9 cellular contexts compared by ENCODE assay signal in genomic region chr6:68778356-68779020, GRCh38.
DNase-seq lines count a peak whose midpoint lies in the region; ATAC-seq, FAIRE-seq and TF ChIP-seq lines count a peak whose summit lies in the region.
"Had no signal": no experiment of that assay in that cellular context is flagged by ENCODE, and none has a peak within 500 bp of the region (broad histone marks: within the 10 kb centered on the region; RNA-seq: fewer than 3 reads in every experiment).

No MANE protein-coding gene starts in this region.

- H2AFZ ChIP-seq in astrocyte (ENCODE audit: low read depth, low read length), result no peak overlapping the region

- H3K4me1 Mint-ChIP-seq in astrocyte (ENCODE audit: low read depth, unreplicated experiment) (peaks cover 7% of the 10 kb centered on the region), immature natural killer cell (no peaks in the 10 kb centered on the region)
- H3K4me1 Mint-ChIP-seq in natural killer cell treated with Interleukin-12 subunit alpha and Interleukin-12 subunit beta and Interleukin-15 and Interleukin-18, amount 100 ng/mL, for 72 hours (ENCODE audit: low read depth in 2 of 2), result no peaks in the 10 kb centered on the region
- H3K4me1 Mint-ChIP-seq: activated naive CD8-positive, alpha-beta T cell treated with anti-CD3 and anti-CD28 coated beads, Interleukin-2, amount 10 ng/mL, durations not matched to agents 7 days and 5 days had no signal

- TF ChIP-seq CTCF in AG09319 (IDR thresholded peaks at IDR 0.05; ENCODE audit: low read depth, low read length) (peak; percentile 46), astrocyte (IDR thresholded peaks at IDR 0.05; ENCODE audit: insufficient read depth, low read depth, low read length) (peak; percentile 84), transverse colon (IDR thresholded peaks at IDR 0.05) (peak in 4 of 5 experiments; percentile 13 to 36 (median 25))

- H3K9ac ChIP-seq in astrocyte (ENCODE audit: low read length), result no peak overlapping the region

- H3K27ac ChIP-seq in astrocyte (ENCODE audit: low read depth, low read length), result no peak overlapping the region
- no peak overlapping the region for H3K27ac ChIP-seq in transverse colon

- no peaks in the 10 kb centered on the region for H3K9me3 ChIP-seq in astrocyte (ENCODE audit: insufficient read depth, low read depth, low read length)
- H3K9me3 ChIP-seq in transverse colon, result no peaks in the 10 kb centered on the region

- TF ChIP-seq POLR2A in transverse colon (IDR thresholded peaks at IDR 0.05), result no peak

- 41 to 56% methylated on average over 5 of the region's 5 CpGs for WGBS in transverse colon (ENCODE audit: low coverage in 1 of 2), 2 donors

- DNase-seq in AG09319 (ENCODE audit: extremely low read depth, low read depth) (no peak), NCI-H2171 (lab: John Stamatoyannopoulos, UW) (peak; percentile 83), astrocyte (ENCODE audit: low read depth) (peak; percentile 39), iPS DF 19.7 (ENCODE audit: low read depth, low spot score) (peak; percentile 15), transverse colon (no peak), immature natural killer cell (no peak)
- no peak for DNase-seq in natural killer cell treated with Interleukin-12 subunit alpha and Interleukin-12 subunit beta and Interleukin-15 and Interleukin-18, amount 100 ng/mL, for 72 hours (ENCODE audit: low spot score)
- DNase-seq: activated naive CD8-positive, alpha-beta T cell treated with anti-CD3 and anti-CD28 coated beads, Interleukin-2, amount 10 ng/mL, durations not matched to agents 7 days and 5 days had no signal

- FAIRE-seq in astrocyte (lab: Jason Lieb, UNC), result no peak

- H4K20me1 ChIP-seq in astrocyte (ENCODE audit: insufficient read depth, low read length), result no peaks in the 10 kb centered on the region

- H3K27ac Mint-ChIP-seq in astrocyte (ENCODE audit: unreplicated experiment), result no peak overlapping the region
- no peak overlapping the region for H3K27ac Mint-ChIP-seq in natural killer cell treated with Interleukin-12 subunit alpha and Interleukin-12 subunit beta and Interleukin-15 and Interleukin-18, amount 100 ng/mL, for 72 hours
- H3K27ac Mint-ChIP-seq in immature natural killer cell, result no peak overlapping the region
- H3K27ac Mint-ChIP-seq: activated naive CD8-positive, alpha-beta T cell treated with anti-CD3 and anti-CD28 coated beads, Interleukin-2, amount 10 ng/mL, durations not matched to agents 7 days and 5 days had no signal

- H3K36me3 ChIP-seq in astrocyte (ENCODE audit: insufficient read depth, low read length) (no peaks in the 10 kb centered on the region), transverse colon (no peaks in the 10 kb centered on the region)

- H3K4me3 Mint-ChIP-seq in astrocyte (ENCODE audit: unreplicated experiment) (no peak overlapping the region), immature natural killer cell (no peak overlapping the region)
- no peak overlapping the region for H3K4me3 Mint-ChIP-seq in natural killer cell treated with Interleukin-12 subunit alpha and Interleukin-12 subunit beta and Interleukin-15 and Interleukin-18, amount 100 ng/mL, for 72 hours
- H3K4me3 Mint-ChIP-seq: activated naive CD8-positive, alpha-beta T cell treated with anti-CD3 and anti-CD28 coated beads, Interleukin-2, amount 10 ng/mL, durations not matched to agents 7 days and 5 days had no signal

- no peak overlapping the region for H3K4me3 ChIP-seq in astrocyte (ENCODE audit: insufficient read depth, low read depth, low read length)
- no peak overlapping the region for H3K4me3 ChIP-seq in transverse colon

- H3K79me2 ChIP-seq in astrocyte (ENCODE audit: insufficient read depth, low read length), result no peaks in the 10 kb centered on the region

- H3K27me3 Mint-ChIP-seq in astrocyte (ENCODE audit: low read depth, unreplicated experiment), result no peaks in the 10 kb centered on the region
- H3K27me3 Mint-ChIP-seq in natural killer cell treated with Interleukin-12 subunit alpha and Interleukin-12 subunit beta and Interleukin-15 and Interleukin-18, amount 100 ng/mL, for 72 hours, result no peaks in the 10 kb centered on the region
- H3K27me3 Mint-ChIP-seq in immature natural killer cell (ENCODE audit: low read depth in 3 of 3), result no peaks in the 10 kb centered on the region
- H3K27me3 Mint-ChIP-seq: activated naive CD8-positive, alpha-beta T cell treated with anti-CD3 and anti-CD28 coated beads, Interleukin-2, amount 10 ng/mL, durations not matched to agents 7 days and 5 days had no signal

- intact Hi-C loops in transverse colon (cut with DNase I; ENCODE audit: low total_unique reads), result no loop called here

- no peaks in the 10 kb centered on the region for H3K36me3 Mint-ChIP-seq in astrocyte (ENCODE audit: low read depth, unreplicated experiment)
- no peaks in the 10 kb centered on the region for H3K36me3 Mint-ChIP-seq in natural killer cell treated with Interleukin-12 subunit alpha and Interleukin-12 subunit beta and Interleukin-15 and Interleukin-18, amount 100 ng/mL, for 72 hours
- H3K36me3 Mint-ChIP-seq in immature natural killer cell, result no peaks in the 10 kb centered on the region
- H3K36me3 Mint-ChIP-seq: activated naive CD8-positive, alpha-beta T cell treated with anti-CD3 and anti-CD28 coated beads, Interleukin-2, amount 10 ng/mL, durations not matched to agents 7 days and 5 days had no signal

- in situ Hi-C loops in transverse colon (cut with MboI; ENCODE audit: low pct_ligation_motif_present in 1 of 4, low pct_unique_long_range_greater_than_20kb in 1 of 4, low sequenced_read_pairs in 3 of 4), result no loop called here

- no peak for TF ChIP-seq EP300 in transverse colon (IDR thresholded peaks at IDR 0.05; ENCODE audit: low read depth)

- H3K9me3 Mint-ChIP-seq in astrocyte (ENCODE audit: unreplicated experiment) (no peaks in the 10 kb centered on the region), immature natural killer cell (peaks cover 1 to 35% (median 11%) of the 10 kb centered on the region in 6 donors)
- peaks cover 2% of the 10 kb centered on the region for H3K9me3 Mint-ChIP-seq in natural killer cell treated with Interleukin-12 subunit alpha and Interleukin-12 subunit beta and Interleukin-15 and Interleukin-18, amount 100 ng/mL, for 72 hours

- H3K27me3 ChIP-seq in astrocyte (ENCODE audit: insufficient read depth, low read length) (no peaks in the 10 kb centered on the region), transverse colon (no peaks in the 10 kb centered on the region)

- ATAC-seq in GM21576 (IDR thresholded peaks at IDR 0.05; ENCODE audit: unreplicated experiment), result peak; percentile 64
- no peak for ATAC-seq in natural killer cell treated with Interleukin-12 subunit alpha and Interleukin-12 subunit beta and Interleukin-15 and Interleukin-18, amount 100 ng/mL, for 72 hours

- no peaks in the 10 kb centered on the region for H3K4me1 ChIP-seq in astrocyte (ENCODE audit: insufficient read depth, low read length)
- no peaks in the 10 kb centered on the region for H3K4me1 ChIP-seq in transverse colon

- H3K4me2 ChIP-seq in astrocyte (ENCODE audit: low read length), result no peak overlapping the region

Comparison
In these comparisons a context has a peak if more than half of its experiments do, and no peak if none do; other contexts are left out.
1. DNase-seq: peak in NCI-H2171 (single experiment), astrocyte (single experiment) and iPS DF 19.7 (single experiment); none in AG09319 (single experiment), transverse colon (single experiment), natural killer cell treated with Interleukin-12 subunit alpha and Interleukin-12 subunit beta and Interleukin-15 and Interleukin-18, amount 100 ng/mL, for 72 hours (single experiment) and immature natural killer cell (0 of 3).
2. CTCF ChIP-seq: peak in every context shown above with its lines; median percentile 84 in astrocyte; 46 in AG09319; 25 in transverse colon.